ENCODE assay signal across 13 cellular contexts in the genomic region with DNA sequence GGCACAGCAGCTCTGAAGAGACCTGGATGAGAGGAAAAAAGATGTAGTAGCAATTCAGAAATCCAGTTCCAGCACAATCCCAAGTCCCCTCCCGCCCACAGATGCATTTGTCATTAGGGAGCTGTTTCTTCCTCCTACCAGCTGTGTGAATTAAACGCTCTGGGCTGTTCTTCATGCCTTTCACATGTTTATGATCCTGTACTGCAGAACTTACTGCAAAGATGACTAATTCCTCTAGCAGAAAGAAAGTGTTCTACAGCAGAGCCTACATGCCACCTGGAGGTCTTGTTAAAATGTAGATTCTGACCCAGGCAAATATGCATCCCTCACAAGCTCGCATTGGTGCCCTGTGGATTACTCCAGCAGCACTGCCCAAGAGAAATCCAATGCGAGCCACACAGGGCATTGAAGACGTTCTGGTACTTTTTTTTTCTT. TPM values are rescaled to one million over a fixed set of nuclear protein-coding genes. Genes with fewer than 3 reads are reported as not detected.
DNase-seq lines count a peak whose midpoint lies in the region; ATAC-seq and TF ChIP-seq lines count a peak whose summit lies in the region.
"Had no signal": no experiment of that assay in that cellular context is flagged by ENCODE, and none has a peak within 500 bp of the region (broad histone marks: within the 10 kb centered on the region; RNA-seq: fewer than 3 reads in every experiment).

No MANE protein-coding gene starts in this region.

- H3K4me3 ChIP-seq in gastroesophageal sphincter = no peak overlapping the region
- no peak overlapping the region for H3K4me3 ChIP-seq in WERI-Rb-1 (ENCODE audit: low read depth, low read length)
- H3K4me3 ChIP-seq in right atrium auricular region = no peak overlapping the region
- H3K4me3 ChIP-seq: vagina had no signal

- H3K36me3 Mint-ChIP-seq in activated T-cell treated with anti-CD3 and anti-CD28 coated beads, Interleukin-2, amount 50 U/mL, for 4 hours (ENCODE audit: insufficient read depth) = peaks cover 80% of the 10 kb centered on the region
- peaks cover 100% of the 10 kb centered on the region for H3K36me3 Mint-ChIP-seq in activated T-helper 17 cell treated with anti-CD3 and anti-CD28 coated beads, Interleukin-2, amount 50 U/mL, for 72 hours (ENCODE audit: low read depth)

- no peak for TF ChIP-seq EP300 in gastroesophageal sphincter (IDR thresholded peaks at IDR 0.05)

- peaks cover 2 to 74% of the 10 kb centered on the region in 2 donors for H3K36me3 ChIP-seq in gastroesophageal sphincter
- peaks cover 100% of the 10 kb centered on the region for H3K36me3 ChIP-seq in WERI-Rb-1
- H3K36me3 ChIP-seq in right atrium auricular region = peaks cover 80% of the 10 kb centered on the region

- peaks cover 13 to 78% (median 19%) of the 10 kb centered on the region in 3 donors for H3K4me1 ChIP-seq in gastroesophageal sphincter
- peaks cover 0 to 54% of the 10 kb centered on the region in 2 donors for H3K4me1 ChIP-seq in right atrium auricular region

- ATAC-seq in activated T-cell treated with anti-CD3 and anti-CD28 coated beads, Interleukin-2, amount 50 U/mL, for 4 hours = no peak
- ATAC-seq in activated T-helper 17 cell treated with anti-CD3 and anti-CD28 coated beads, Interleukin-2, amount 50 U/mL, for 72 hours (replicated peaks) = no peak
- ATAC-seq in gastroesophageal sphincter = no peak
- no peak for ATAC-seq in stimulated activated naive CD8-positive, alpha-beta T cell treated with anti-CD3 and anti-CD28 coated beads, Interleukin-15, amount 100 ng/mL, for 72 hours

- WGBS in gastroesophageal sphincter (ENCODE audit: low coverage in 1 of 2), 2 donors = 52 to 92% methylated on average over 2 to 5 of the region's 5 CpGs

- H3K4me1 Mint-ChIP-seq in activated T-cell treated with anti-CD3 and anti-CD28 coated beads, Interleukin-2, amount 50 U/mL, for 4 hours (ENCODE audit: low read depth) = peaks cover 72% of the 10 kb centered on the region
- H3K4me1 Mint-ChIP-seq in activated T-helper 17 cell treated with anti-CD3 and anti-CD28 coated beads, Interleukin-2, amount 50 U/mL, for 72 hours = peaks cover 40% of the 10 kb centered on the region
- peaks cover 90% of the 10 kb centered on the region for H3K4me1 Mint-ChIP-seq in stimulated activated naive CD8-positive, alpha-beta T cell treated with anti-CD3 and anti-CD28 coated beads, Interleukin-15, amount 100 ng/mL, for 72 hours

- TF ChIP-seq POLR2A in gastroesophageal sphincter (IDR thresholded peaks at IDR 0.05) = no peak

- no peak for DNase-seq in activated T-cell treated with anti-CD3 and anti-CD28 coated beads, Interleukin-2, amount 50 U/mL, for 4 hours
- DNase-seq in activated T-cell treated with anti-CD3 and anti-CD28 coated beads, Interleukin-2, amount 50 U/mL, for 48 hours = no peak
- DNase-seq in stimulated activated naive CD8-positive, alpha-beta T cell treated with anti-CD3 and anti-CD28 coated beads, Interleukin-15, amount 100 ng/mL, for 72 hours = no peak
- DNase-seq in WERI-Rb-1 (no peak), right atrium auricular region (ENCODE audit: low spot score) (no peak)
- DNase-seq in activated CD8-positive, alpha-beta memory T cell treated with anti-CD3 and anti-CD28 coated beads, Interleukin-2, amount 50 U/mL, for 4 hours = no peak
- DNase-seq: activated effector memory CD4-positive, alpha-beta T cell treated with Interleukin-2 at 50 U/mL for 16 hours; stimulated activated CD4-positive, alpha-beta T cell treated with anti-CD3 and anti-CD28 coated beads, Interleukin-4, amount 100 ng/mL, for 24 hours; SW 1271 had no signal

- H3K9me3 ChIP-seq in gastroesophageal sphincter (no peaks in the 10 kb centered on the region), WERI-Rb-1 (ENCODE audit: severe bottlenecking) (no peaks in the 10 kb centered on the region), right atrium auricular region (no peaks in the 10 kb centered on the region)
- H3K9me3 ChIP-seq: vagina had no signal

- no peaks in the 10 kb centered on the region for H3K9me3 Mint-ChIP-seq in activated T-cell treated with anti-CD3 and anti-CD28 coated beads, Interleukin-2, amount 50 U/mL, for 4 hours
- no peaks in the 10 kb centered on the region for H3K9me3 Mint-ChIP-seq in activated T-helper 17 cell treated with anti-CD3 and anti-CD28 coated beads, Interleukin-2, amount 50 U/mL, for 72 hours
- H3K9me3 Mint-ChIP-seq in stimulated activated naive CD8-positive, alpha-beta T cell treated with anti-CD3 and anti-CD28 coated beads, Interleukin-15, amount 100 ng/mL, for 72 hours = no peaks in the 10 kb centered on the region

- no peaks in the 10 kb centered on the region for H3K27me3 Mint-ChIP-seq in activated T-cell treated with anti-CD3 and anti-CD28 coated beads, Interleukin-2, amount 50 U/mL, for 4 hours (ENCODE audit: low read depth)
- no peaks in the 10 kb centered on the region for H3K27me3 Mint-ChIP-seq in activated T-helper 17 cell treated with anti-CD3 and anti-CD28 coated beads, Interleukin-2, amount 50 U/mL, for 72 hours
- no peaks in the 10 kb centered on the region for H3K27me3 Mint-ChIP-seq in stimulated activated naive CD8-positive, alpha-beta T cell treated with anti-CD3 and anti-CD28 coated beads, Interleukin-15, amount 100 ng/mL, for 72 hours
- H3K27me3 Mint-ChIP-seq: B cell had no signal

- no peak for TF ChIP-seq CTCF in gastroesophageal sphincter (IDR thresholded peaks at IDR 0.05)
- TF ChIP-seq CTCF in WERI-Rb-1 (IDR thresholded peaks at IDR 0.05; ENCODE audit: low read depth, low read length) = no peak
- TF ChIP-seq CTCF in right atrium auricular region (IDR thresholded peaks at IDR 0.05) = no peak

- H3K27ac ChIP-seq in gastroesophageal sphincter (peak overlapping the region in 3 of 4 donors; percentile 8 to 98 (median 34)), WERI-Rb-1 (no peak overlapping the region), right atrium auricular region (no peak overlapping the region)
- H3K27ac ChIP-seq: vagina had no signal

- H3K27me3 ChIP-seq in gastroesophageal sphincter (no peaks in the 10 kb centered on the region), WERI-Rb-1 (ENCODE audit: insufficient read depth, low read depth, severe bottlenecking) (no peaks in the 10 kb centered on the region), right atrium auricular region (no peaks in the 10 kb centered on the region)
- H3K27me3 ChIP-seq: vagina had no signal

- peak overlapping the region; percentile 75 for H3K27ac Mint-ChIP-seq in activated T-helper 17 cell treated with anti-CD3 and anti-CD28 coated beads, Interleukin-2, amount 50 U/mL, for 72 hours
- peak overlapping the region in 1 of 2 donors; percentile 91 for H3K27ac Mint-ChIP-seq in stimulated activated naive CD8-positive, alpha-beta T cell treated with anti-CD3 and anti-CD28 coated beads, Interleukin-15, amount 100 ng/mL, for 72 hours
- H3K27ac Mint-ChIP-seq: B cell had no signal

- H3K4me3 Mint-ChIP-seq in activated T-cell treated with anti-CD3 and anti-CD28 coated beads, Interleukin-2, amount 50 U/mL, for 4 hours = peak overlapping the region; percentile 96
- H3K4me3 Mint-ChIP-seq in activated T-helper 17 cell treated with anti-CD3 and anti-CD28 coated beads, Interleukin-2, amount 50 U/mL, for 72 hours = peak overlapping the region; percentile 89
- peak overlapping the region; percentile 91 to 99 for H3K4me3 Mint-ChIP-seq in stimulated activated naive CD8-positive, alpha-beta T cell treated with anti-CD3 and anti-CD28 coated beads, Interleukin-15, amount 100 ng/mL, for 72 hours
- H3K4me3 Mint-ChIP-seq: B cell had no signal

RNA-seq across cellular contexts. Expression of a gene that starts 6.5 kb away (rescaled TPM):
- 1,000 to 10,000 TPM; 3,836 to 4,068 (median 3,869) TPM for total RNA-seq in activated T-cell treated with anti-CD3 and anti-CD28 coated beads, Interleukin-2, amount 50 U/mL, for 4 hours
- 1,000 to 10,000 TPM; 3,460 to 3,623 TPM for total RNA-seq in activated T-helper 17 cell treated with anti-CD3 and anti-CD28 coated beads, Interleukin-2, amount 50 U/mL, for 72 hours
- total RNA-seq in gastroesophageal sphincter (1,000 to 10,000 TPM in 1 of 4 donors, 100 to 1,000 TPM in 3; 453 to 1,066 (median 553) TPM), right atrium auricular region (100 to 1,000 TPM; 149 to 334 TPM)

RNA-seq across cellular contexts. Expression of a gene that starts 54.5 kb away (rescaled TPM):
- total RNA-seq in activated T-cell treated with anti-CD3 and anti-CD28 coated beads, Interleukin-2, amount 50 U/mL, for 4 hours = 10 to 100 TPM; 40.5 to 53.4 (median 47.8) TPM
- total RNA-seq in activated T-helper 17 cell treated with anti-CD3 and anti-CD28 coated beads, Interleukin-2, amount 50 U/mL, for 72 hours = 10 to 100 TPM; 48.0 to 50.5 TPM
- total RNA-seq in gastroesophageal sphincter = 100 to 1,000 TPM; 112 to 212 (median 139) TPM
- 100 to 1,000 TPM in 1 of 2 donors, 10 to 100 TPM in 1; 99.8 to 125 TPM for total RNA-seq in right atrium auricular region

Comparison
In these comparisons a context has a peak if more than half of its experiments do, and no peak if none do; other contexts are left out.
1. H3K27ac ChIP-seq: peak in gastroesophageal sphincter (3 of 4); none in WERI-Rb-1 (single experiment) and right atrium auricular region (0 of 2).
2. Peak in every context shown above with its lines, with median percentiles within 50 percentile points of each other: H3K4me3 Mint-ChIP-seq.